ENCODE assay signal across 16 cellular contexts in the genomic region with DNA sequence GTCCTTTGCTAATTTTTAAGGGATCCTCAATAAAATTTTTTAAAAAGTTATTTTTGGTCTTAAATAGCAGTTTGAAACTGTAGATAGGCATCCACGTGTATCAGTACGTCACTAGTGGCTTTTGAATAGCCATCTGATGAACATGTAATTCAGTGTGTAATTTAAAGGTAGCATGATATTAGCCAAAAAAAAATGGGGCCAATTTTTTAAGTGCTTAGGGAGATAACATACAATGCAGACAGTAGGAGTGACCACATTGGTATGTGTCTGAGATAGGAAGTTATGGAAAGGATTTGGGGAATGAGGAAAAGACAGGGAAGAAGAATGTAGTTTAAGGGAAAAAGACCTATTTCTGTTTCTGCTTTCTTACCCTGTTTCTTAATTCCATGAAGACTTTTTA. TPM values are rescaled to one million over a fixed set of nuclear protein-coding genes. Genes with fewer than 3 reads are reported as not detected.
DNase-seq lines count a peak whose midpoint lies in the region; ATAC-seq, FAIRE-seq and TF ChIP-seq lines count a peak whose summit lies in the region.
"Had no signal": no experiment of that assay in that cellular context is flagged by ENCODE, and none has a peak within 500 bp of the region (broad histone marks: within the 10 kb centered on the region; RNA-seq: fewer than 3 reads in every experiment).

No MANE protein-coding gene starts in this region.

- no peak overlapping the region for H3K4me2 ChIP-seq in endothelial cell of umbilical vein (ENCODE audit: insufficient read depth, low read length)

- dilution Hi-C loops in endothelial cell of umbilical vein (cut with MboI; ENCODE audit: extremely low pct_ligation_motif_present, low sequenced_read_pairs): no loop called here

- peaks cover 17 to 28% of the 10 kb centered on the region in 2 donors for H3K36me3 Mint-ChIP-seq in CD14-positive monocyte
- H3K36me3 Mint-ChIP-seq in osteocyte (ENCODE audit: unreplicated experiment): peaks cover 11% of the 10 kb centered on the region

- H3K4me1 Mint-ChIP-seq in CD14-positive monocyte: peaks cover 39% of the 10 kb centered on the region
- peaks cover 35% of the 10 kb centered on the region for H3K4me1 Mint-ChIP-seq in osteocyte (ENCODE audit: unreplicated experiment)

- H4K20me1 ChIP-seq in endothelial cell of umbilical vein (replicated peaks; ENCODE audit: control insufficient read depth, extremely low read depth, insufficient read depth, low read length): no peaks in the 10 kb centered on the region

- TF ChIP-seq POLR2A in endothelial cell of umbilical vein (IDR thresholded peaks at IDR 0.05; ENCODE audit: low read depth, low read length): no peak

- CTCF ChIA-PET in endothelial cell of umbilical vein (lab: Charles Lee): interaction anchor here (0.9 kb wide), 1 partner anchor 234 kb away, joined by 3 read pairs; no protein-coding TSS in a partner anchor

- no peaks in the 10 kb centered on the region for H3K9me1 ChIP-seq in endothelial cell of umbilical vein (replicated peaks; ENCODE audit: control insufficient read depth, extremely low read depth, insufficient read depth, low read length)

- POLR2A ChIA-PET in endothelial cell of umbilical vein (lab: Charles Lee): no interaction called here

- no peak for FAIRE-seq in endothelial cell of umbilical vein (lab: Jason Lieb, UNC)
- FAIRE-seq: TTC549 had no signal

- no peak for TF ChIP-seq CTCF in CD14-positive monocyte (IDR thresholded peaks at IDR 0.05)
- no peak for TF ChIP-seq CTCF in endothelial cell of umbilical vein (IDR thresholded peaks at IDR 0.05; ENCODE audit: extremely low read depth in 1 of 2, insufficient read depth in 1 of 2, low read depth in 1 of 2, low read length in 2 of 2)
- no peak for TF ChIP-seq CTCF in osteocyte (IDR thresholded peaks at IDR 0.05)

- H3K4me1 ChIP-seq in endothelial cell of umbilical vein (ENCODE audit: control insufficient read depth, extremely low read depth, insufficient read depth, low read length): peaks cover 10% of the 10 kb centered on the region

- peaks cover 6% of the 10 kb centered on the region for H3K79me2 ChIP-seq in endothelial cell of umbilical vein (ENCODE audit: control insufficient read depth, insufficient read depth, low read length)

- DNase-seq in CD14-positive monocyte (ENCODE audit: low spot score) (no peak), NCI-H226 (peak; percentile 92), endothelial cell of umbilical vein (ENCODE audit: low read depth, low spot score) (no peak), osteocyte (ENCODE audit: extremely low spot score, unreplicated experiment) (no peak), NCI-H187 treated with DMSO at 0.1 percent for 48 hours (lab: John Stamatoyannopoulos, UW) (no peak)
- DNase-seq in stimulated activated CD4-positive, alpha-beta T cell treated with anti-CD3 and anti-CD28 coated beads, Interleukin-4, amount 100 ng/mL, for 1 hour: no peak
- DNase-seq: activated naive CD8-positive, alpha-beta T cell treated with anti-CD3 and anti-CD28 coated beads, Interleukin-2, amount 10 ng/mL, durations not matched to agents 7 days and 5 days; islet precursor cell; NCI-H1436 treated with DMSO at 0.1 percent for 48 hours; NCI-H748 treated with DMSO at 0.1 percent for 48 hours; retina; stimulated activated naive CD8-positive, alpha-beta T cell treated with anti-CD3 and anti-CD28 coated beads, Interleukin-15, Interleukin-2, amounts not matched to agents 100 U/mL and 50 U/mL, for 24 hours had no signal

- peaks cover 4 to 10% of the 10 kb centered on the region in 2 experiments for H3K36me3 ChIP-seq in endothelial cell of umbilical vein (ENCODE audit: control insufficient read depth in 2 of 2, extremely low read depth in 1 of 2, insufficient read depth in 2 of 2, low read length in 2 of 2)

- H3K27ac Mint-ChIP-seq in CD14-positive monocyte (peak overlapping the region; percentile 13 to 89 (median 72)), osteocyte (ENCODE audit: unreplicated experiment) (peak overlapping the region; percentile 93)

- peak overlapping the region; percentile 31 for H3K9ac ChIP-seq in endothelial cell of umbilical vein (replicated peaks; ENCODE audit: extremely low read depth, insufficient read depth, low read length)

- no peak overlapping the region for H3K4me3 Mint-ChIP-seq in CD14-positive monocyte
- peak overlapping the region; percentile 90 for H3K4me3 Mint-ChIP-seq in osteocyte (ENCODE audit: unreplicated experiment)

- BruUV-seq in endothelial cell of umbilical vein (replicated peaks; lab: Mats Ljungman, UMichigan): no TSS peak

- peaks cover 0 to 2% (median 0%) of the 10 kb centered on the region in 3 donors for H3K27me3 Mint-ChIP-seq in CD14-positive monocyte (ENCODE audit: low read depth in 3 of 3)
- no peaks in the 10 kb centered on the region for H3K27me3 Mint-ChIP-seq in osteocyte (ENCODE audit: unreplicated experiment)
- H3K27me3 Mint-ChIP-seq: activated naive CD8-positive, alpha-beta T cell treated with anti-CD3 and anti-CD28 coated beads, Interleukin-2, amount 10 ng/mL, durations not matched to agents 7 days and 5 days had no signal

- H3K9me3 ChIP-seq in endothelial cell of umbilical vein (replicated peaks; ENCODE audit: control insufficient read depth, insufficient read depth, low read length): no peaks in the 10 kb centered on the region
- H3K9me3 ChIP-seq: gastroesophageal sphincter had no signal

- H2AFZ ChIP-seq in endothelial cell of umbilical vein (ENCODE audit: low read depth, low read length): no peak overlapping the region

- intact Hi-C loops in CD14-positive monocyte (cut with micrococcal nuclease): loop anchor here in 1 of 2 donors (10.0 kb wide), 1 partner anchor 556 kb away; a partner anchor contains a TSS
- intact Hi-C loops in endothelial cell of umbilical vein (cut with micrococcal nuclease): no loop called here

- H3K9me3 Mint-ChIP-seq in CD14-positive monocyte (no peaks in the 10 kb centered on the region), osteocyte (ENCODE audit: unreplicated experiment) (no peaks in the 10 kb centered on the region)
- H3K9me3 Mint-ChIP-seq: activated naive CD8-positive, alpha-beta T cell treated with anti-CD3 and anti-CD28 coated beads, Interleukin-2, amount 10 ng/mL, durations not matched to agents 7 days and 5 days had no signal

- H3K4me3 ChIP-seq in endothelial cell of umbilical vein (replicated peaks in 1 of 3; ENCODE audit: insufficient read depth in 1 of 3, low read depth in 1 of 3, low read length in 3 of 3): no peak overlapping the region
- H3K4me3 ChIP-seq: gastroesophageal sphincter had no signal

- peak overlapping the region; percentile 12 for H3K27ac ChIP-seq in endothelial cell of umbilical vein (ENCODE audit: insufficient read depth, low read depth, low read length)

- H3K27me3 ChIP-seq in endothelial cell of umbilical vein (ENCODE audit: control insufficient read depth in 2 of 2, insufficient read depth in 2 of 2, low read length in 2 of 2): no peaks in the 10 kb centered on the region
- H3K27me3 ChIP-seq: gastroesophageal sphincter had no signal

- no peak for ATAC-seq in GM21526 (IDR thresholded peaks at IDR 0.05; ENCODE audit: low FRiP score, unreplicated experiment)
- no peak for ATAC-seq in HG03139 (IDR thresholded peaks at IDR 0.05; ENCODE audit: unreplicated experiment)
- ATAC-seq: stimulated activated naive CD8-positive, alpha-beta T cell treated with anti-CD3 and anti-CD28 coated beads, Interleukin-15, Interleukin-2, amounts not matched to agents 100 U/mL and 50 U/mL, for 24 hours had no signal

TF ChIP-seq in endothelial cell of umbilical vein, 7 proteins besides CTCF, POLR2A, EP300 and RAD21:
- TF ChIP-seq POLR2AphosphoS5 (IDR thresholded peaks at IDR 0.05; ENCODE audit: insufficient read depth, low read depth, low read length) (no peak), GATA2 (IDR thresholded peaks at IDR 0.05; ENCODE audit: insufficient read depth, insufficient read length, low read depth, low read length) (no peak)
TF ChIP-seq in endothelial cell of umbilical vein: peak in this region for 0.

RNA-seq across cellular contexts. Expression of a gene that starts 2.5 kb away (rescaled TPM):
- polyA plus RNA-seq in CD14-positive monocyte (1 to 10 TPM; 5.3 to 7.7 TPM), endothelial cell of umbilical vein (0.96 and 1.6 TPM in 2 replicates)
- total RNA-seq in endothelial cell of umbilical vein (9.8 and 10.1 TPM in 2 replicates), osteocyte (12.3 and 12.4 TPM in 2 replicates)
- polyA plus RNA-seq in endothelial cell of umbilical vein (2011; cell fraction: cytosol; rRNA removed): 1.5 and 1.7 TPM in 2 replicates
- 2.5 and 3.9 TPM in 2 replicates for polyA plus RNA-seq in endothelial cell of umbilical vein (2011; cell fraction: nucleus; rRNA removed)
- 3.7 and 5.7 TPM in 2 replicates for polyA plus RNA-seq in endothelial cell of umbilical vein (2012)
- 3.8 and 4.4 TPM in 2 replicates for polyA minus RNA-seq in endothelial cell of umbilical vein
- 8.3 TPM for polyA minus RNA-seq in endothelial cell of umbilical vein (2011; cell fraction: cytosol; rRNA and poly(A)+ RNA removed)
- 5.5 and 8.2 TPM in 2 replicates for polyA minus RNA-seq in endothelial cell of umbilical vein (2011; cell fraction: nucleus; rRNA and poly(A)+ RNA removed)
